Comparison of ENCODE assay signal across 26 cellular contexts in the genomic region with DNA sequence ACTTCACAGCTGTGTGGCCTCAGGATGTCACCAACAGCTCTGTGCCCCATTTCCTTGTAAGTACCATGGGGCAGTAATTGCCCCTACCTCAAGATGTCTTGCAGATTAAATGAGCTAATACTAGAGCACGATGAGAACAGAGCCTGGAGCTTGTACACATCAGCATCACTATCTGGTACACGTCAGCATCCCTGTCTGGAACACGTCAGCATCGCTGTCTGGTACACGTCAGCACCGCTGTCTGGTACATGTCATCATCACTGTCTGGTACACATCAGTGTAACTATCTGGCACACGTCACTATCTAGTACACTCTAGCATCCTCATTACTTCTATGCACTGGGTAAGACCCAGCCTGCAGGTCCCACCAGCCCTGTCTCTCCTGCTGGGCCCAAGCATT. TPM values are rescaled to one million over a fixed set of nuclear protein-coding genes. Genes with fewer than 3 reads are reported as not detected.
DNase-seq lines count a peak whose midpoint lies in the region; ATAC-seq, FAIRE-seq and TF ChIP-seq lines count a peak whose summit lies in the region.
"Had no signal": no experiment of that assay in that cellular context is flagged by ENCODE, and none has a peak within 500 bp of the region (broad histone marks: within the 10 kb centered on the region; RNA-seq: fewer than 3 reads in every experiment).

No MANE protein-coding gene starts in this region.

- H3K4me1 ChIP-seq in HepG2 (ENCODE audit: insufficient read depth, low read length) (no peaks in the 10 kb centered on the region), right lobe of liver (no peaks in the 10 kb centered on the region), adipocyte (ENCODE audit: control insufficient read depth, insufficient read depth, low read length) (no peaks in the 10 kb centered on the region), neuronal stem cell (ENCODE audit: control insufficient read depth in 2 of 2, insufficient read depth in 1 of 2, low read depth in 1 of 2, low read length in 2 of 2) (no peaks in the 10 kb centered on the region), PC-3 (ENCODE audit: insufficient read depth, low read length) (no peaks in the 10 kb centered on the region)
- H3K4me1 ChIP-seq: Caco-2 had no signal

- H3K9ac ChIP-seq in HepG2 (ENCODE audit: insufficient read depth, low read depth, low read length): no peak overlapping the region
- H3K9ac ChIP-seq in adipocyte (ENCODE audit: low read length): no peak overlapping the region
- H3K9ac ChIP-seq in neuronal stem cell (ENCODE audit: low read depth, low read length, poor library complexity): no peak overlapping the region
- H3K9ac ChIP-seq in PC-3 (ENCODE audit: low read length): no peak overlapping the region

- H3K4me2 ChIP-seq in HepG2 (ENCODE audit: low read depth, low read length): no peak overlapping the region
- H3K4me2 ChIP-seq in neuronal stem cell (ENCODE audit: insufficient read depth, low read length, poor library complexity, severe bottlenecking): no peak overlapping the region
- H3K4me2 ChIP-seq in PC-3 (ENCODE audit: low read length): no peak overlapping the region

- H3K79me2 ChIP-seq in HepG2 (ENCODE audit: insufficient read depth, low read length) (no peaks in the 10 kb centered on the region), PC-3 (ENCODE audit: low read length) (no peaks in the 10 kb centered on the region)

- no peak overlapping the region for H2BK15ac ChIP-seq in neuronal stem cell (ENCODE audit: low read length)

- no peak overlapping the region for H2AK5ac ChIP-seq in neuronal stem cell (ENCODE audit: low read depth, low read length)

- no peak overlapping the region for H3K18ac ChIP-seq in neuronal stem cell (ENCODE audit: low read length)

- TF ChIP-seq POLR2A in HepG2 (IDR thresholded peaks at IDR 0.05; ENCODE audit: insufficient read depth in 1 of 2, low read depth in 2 of 2, low read length in 2 of 2) (no peak), right lobe of liver (IDR thresholded peaks at IDR 0.05) (no peak)

- DNase-seq in HepG2 (ENCODE audit: low spot score) (no peak), right lobe of liver (no peak), adipocyte (ENCODE audit: low read depth) (peak; percentile 14), fibroblast of pulmonary artery (ENCODE audit: low read depth) (peak; percentile 44), neuronal stem cell (ENCODE audit: low spot score) (no peak), SHP77 (lab: John Stamatoyannopoulos, UW) (no peak), globus pallidus (ENCODE audit: low spot score) (no peak), PC-3 (no peak)
- DNase-seq: AML-193; Caco-2; CD4-positive, CD25-positive, alpha-beta regulatory T cell; DMS153; GOT3; NCI-H1417; NCI-H187; NCI-H2107; NCI-H510A treated with DMSO at 0.1 percent for 48 hours; NCI-H774; RPMI8226; SIG-M5 had no signal

- H2AFZ ChIP-seq in HepG2 (ENCODE audit: low read length) (no peak overlapping the region), neuronal stem cell (ENCODE audit: low read length) (no peak overlapping the region), PC-3 (ENCODE audit: low read length) (no peak overlapping the region)

- H3K36me3 ChIP-seq in HepG2 (replicated peaks in 1 of 2; ENCODE audit: control insufficient read depth in 1 of 2, insufficient read depth in 2 of 2, low read length in 2 of 2) (no peaks in the 10 kb centered on the region), right lobe of liver (no peaks in the 10 kb centered on the region), adipocyte (ENCODE audit: control insufficient read depth, insufficient read depth, low read length, severe bottlenecking) (no peaks in the 10 kb centered on the region), neuronal stem cell (replicated peaks in 1 of 2; ENCODE audit: control insufficient read depth in 2 of 2, insufficient read depth in 2 of 2, low read length in 2 of 2) (peaks cover 14 to 24% of the 10 kb centered on the region in 2 donors), PC-3 (ENCODE audit: low read depth, low read length) (no peaks in the 10 kb centered on the region)

- no TSS peak for BruUV-seq in HepG2 (replicated peaks; lab: Mats Ljungman, UMichigan)
- BruUV-seq in PC-3 (replicated peaks; lab: Mats Ljungman, UMichigan): no TSS peak

- no peaks in the 10 kb centered on the region for H3K9me2 ChIP-seq in PC-3 (replicated peaks; ENCODE audit: low read length)

- TF ChIP-seq CTCF in HepG2 (CRISPR knock-in tag; IDR thresholded peaks at IDR 0.05) (no peak), right lobe of liver (IDR thresholded peaks at IDR 0.05) (no peak), fibroblast of pulmonary artery (IDR thresholded peaks at IDR 0.05; ENCODE audit: low read length, missing control alignments) (no peak), PC-3 (conservative IDR thresholded peaks at IDR 0.05; ENCODE audit: low read depth, low read length) (no peak)

- H4K8ac ChIP-seq in neuronal stem cell (ENCODE audit: low read depth, low read length): no peak overlapping the region

- 0% methylated on average over 6 of the region's 7 CpGs for WGBS in HepG2 (ENCODE audit: low lambda C conversion rate)
- WGBS in right lobe of liver (ENCODE audit: insufficient coverage, low coverage, low lambda C conversion rate, missing lambda C conversion rate): 92% methylated on average over 4 of the region's 7 CpGs
- WGBS in neuronal stem cell (ENCODE audit: extremely low coverage in 2 of 2, insufficient read length in 2 of 2, insufficient replicate concordance in 1 of 2), 2 donors: no CpG with 5 or more reads among the region's 7 CpGs

- H4K20me1 ChIP-seq in HepG2 (ENCODE audit: insufficient read depth, low read length) (no peaks in the 10 kb centered on the region), PC-3 (ENCODE audit: low read length) (no peaks in the 10 kb centered on the region)

- intact Hi-C loops in HepG2 (cut with micrococcal nuclease; ENCODE audit: unreplicated experiment): no loop called here
- intact Hi-C loops in right lobe of liver (cut with DNase I): no loop called here
- intact Hi-C loops in PC-3 (cut with micrococcal nuclease): no loop called here

- POLR2A ChIA-PET in HepG2 (lab: Yijun Ruan, JAX): no interaction called here
- POLR2A ChIA-PET in PC-3 (lab: Charles Lee; ENCODE audit: unreplicated experiment): no interaction called here

- ATAC-seq in HepG2 (no peak), right lobe of liver (no peak), PC-3 (no peak)
- ATAC-seq: GM12878 had no signal

- no peaks in the 10 kb centered on the region for H3F3A ChIP-seq in PC-3 (ENCODE audit: low read length, unreplicated experiment)

- H2BK12ac ChIP-seq in neuronal stem cell (ENCODE audit: low read length): no peak overlapping the region

- no peak overlapping the region for H3K23ac ChIP-seq in neuronal stem cell (ENCODE audit: low read depth, low read length, poor library complexity)

- peaks cover 52 to 93% of the 10 kb centered on the region in 2 experiments for H3K27me3 ChIP-seq in HepG2 (ENCODE audit: control insufficient read depth in 1 of 2, insufficient read depth in 2 of 2, low read length in 2 of 2)
- no peaks in the 10 kb centered on the region for H3K27me3 ChIP-seq in right lobe of liver
- H3K27me3 ChIP-seq in adipocyte (replicated peaks; ENCODE audit: control insufficient read depth, insufficient read depth, low read length): peaks cover 30% of the 10 kb centered on the region
- no peaks in the 10 kb centered on the region for H3K27me3 ChIP-seq in neuronal stem cell (ENCODE audit: control insufficient read depth in 3 of 3, insufficient read depth in 3 of 3, low read depth in 1 of 3, low read length in 3 of 3)
- H3K27me3 ChIP-seq in PC-3 (ENCODE audit: low read length): no peaks in the 10 kb centered on the region

- H3K14ac ChIP-seq in neuronal stem cell (ENCODE audit: low read length): no peak overlapping the region

- peaks cover 4% of the 10 kb centered on the region for H3K79me1 ChIP-seq in neuronal stem cell (ENCODE audit: low read depth, low read length)

- TF ChIP-seq EP300 in HepG2 (IDR thresholded peaks at IDR 0.05; ENCODE audit: low read depth in 2 of 2, low read length in 2 of 2): no peak
- TF ChIP-seq EP300 in HepG2 (CRISPR knock-in tag; IDR thresholded peaks at IDR 0.05; ENCODE audit: borderline replicate concordance): no peak

- H2BK5ac ChIP-seq in neuronal stem cell (ENCODE audit: low read length): peak overlapping the region; percentile 1

- H3K4me3 ChIP-seq in HepG2 (replicated peaks in 1 of 3; ENCODE audit: insufficient read depth in 1 of 3, low read depth in 2 of 3, low read length in 3 of 3) (no peak overlapping the region), right lobe of liver (no peak overlapping the region), adipocyte (ENCODE audit: low read length) (no peak overlapping the region), fibroblast of pulmonary artery (replicated peaks; ENCODE audit: low read depth, low read length) (no peak overlapping the region), neuronal stem cell (ENCODE audit: low read length in 2 of 2) (peak overlapping the region in 1 of 2 donors; percentile 58), PC-3 (ENCODE audit: low read length) (no peak overlapping the region)
- H3K4me3 ChIP-seq: GM12878 had no signal

- in situ Hi-C loops in HepG2 (cut with HindIII; ENCODE audit: extremely low pct_ligation_motif_present, low pct_unique_long_range_greater_than_20kb): no loop called here

- no peak overlapping the region for H4K91ac ChIP-seq in neuronal stem cell (ENCODE audit: low read depth, low read length, poor library complexity)

- no peak overlapping the region for H2BK120ac ChIP-seq in neuronal stem cell (ENCODE audit: low read depth, low read length)

- FAIRE-seq in HepG2 (lab: Jason Lieb, UNC): no peak
- FAIRE-seq: GM12878, GM19239 had no signal

- CTCF ChIA-PET in HepG2 (lab: Yijun Ruan, JAX; ENCODE audit: low intra/inter-chr PET ratio, low total read pairs) (no interaction called here), PC-3 (lab: Charles Lee) (no interaction called here)

- H3K9me3 ChIP-seq in HepG2 (ENCODE audit: low read length) (no peaks in the 10 kb centered on the region), right lobe of liver (no peaks in the 10 kb centered on the region), adipocyte (ENCODE audit: control insufficient read depth, low read length) (no peaks in the 10 kb centered on the region), neuronal stem cell (replicated peaks in 1 of 2; ENCODE audit: control insufficient read depth in 2 of 2, insufficient read depth in 1 of 2, low read depth in 1 of 2, low read length in 2 of 2) (peaks cover 0 to 3% of the 10 kb centered on the region in 2 donors), PC-3 (ENCODE audit: low read length) (no peaks in the 10 kb centered on the region)
- H3K9me3 ChIP-seq: Caco-2 had no signal

- H3K27ac ChIP-seq in HepG2 (ENCODE audit: extremely low read length, insufficient read depth, low read length) (no peak overlapping the region), right lobe of liver (no peak overlapping the region), neuronal stem cell (replicated peaks; ENCODE audit: low read length) (no peak overlapping the region), PC-3 (ENCODE audit: low read length) (no peak overlapping the region)
- H3K27ac ChIP-seq: 22Rv1 had no signal

- no peak overlapping the region for H3K4ac ChIP-seq in neuronal stem cell (ENCODE audit: low read length)

- TF ChIP-seq RAD21 in HepG2 (CRISPR knock-in tag; IDR thresholded peaks at IDR 0.05): no peak

RNA-seq across cellular contexts. Expression of a gene that starts 37.2 kb away (rescaled TPM):
- total RNA-seq in HepG2 (2016; rRNA removed; fragmentation: Illumina TruSeq; extraction: Trizol): not detected in 2 replicates
- not detected in 2 replicates for total RNA-seq in HepG2 (2016; cell fraction: cytosol; rRNA removed; fragmentation: Illumina TruSeq; extraction: Trizol; ENCODE audit: low read depth)
- not detected in 2 replicates for total RNA-seq in HepG2 (2016; cell fraction: insoluble cytoplasmic fraction; rRNA removed; fragmentation: Illumina TruSeq; extraction: Trizol)
- total RNA-seq in HepG2 (2016; cell fraction: membrane; rRNA removed; fragmentation: Illumina TruSeq; extraction: Trizol): not detected in 2 replicates
- not detected in 2 replicates for total RNA-seq in HepG2 (2016; cell fraction: nucleus; rRNA removed; fragmentation: Illumina TruSeq; extraction: Trizol)
- polyA plus RNA-seq in HepG2 (2011; rRNA removed): 0.20 TPM in 1 of 2 replicates, not detected in the other
- polyA plus RNA-seq in HepG2 (2011; cell fraction: cytosol; rRNA removed): not detected in 2 replicates
- not detected in 2 replicates for polyA plus RNA-seq in HepG2 (2011; cell fraction: nucleus; rRNA removed)
- polyA plus RNA-seq in HepG2 (2012): not detected in 2 replicates
- not detected in 2 replicates for polyA plus RNA-seq in HepG2 (2016; cell fraction: cytosol; fragmentation: Illumina TruSeq; extraction: Trizol; ENCODE audit: low read depth)
- polyA plus RNA-seq in HepG2 (2016; cell fraction: insoluble cytoplasmic fraction; fragmentation: Illumina TruSeq; extraction: Trizol; ENCODE audit: low read depth): not detected in 2 replicates
- polyA plus RNA-seq in HepG2 (2016; cell fraction: membrane; fragmentation: Illumina TruSeq; extraction: Trizol; ENCODE audit: low read depth): not detected in 2 replicates
- not detected in 2 replicates for polyA plus RNA-seq in HepG2 (2016; cell fraction: nucleus; fragmentation: Illumina TruSeq; extraction: Trizol; ENCODE audit: insufficient read depth, low read depth)
- 0.30 TPM in 1 of 2 replicates, not detected in the other for polyA minus RNA-seq in HepG2 (2011; rRNA and poly(A)+ RNA removed; ENCODE audit: low replicate concordance)
- polyA minus RNA-seq in HepG2 (2011; cell fraction: cytosol; rRNA and poly(A)+ RNA removed): not detected in 2 replicates
- polyA minus RNA-seq in HepG2 (2011; cell fraction: nucleus; rRNA and poly(A)+ RNA removed): not detected in 2 replicates
- total RNA-seq in right lobe of liver: not detected
- polyA plus RNA-seq in neuronal stem cell (2013, experiment 1 of 2): 0.10 TPM
- polyA plus RNA-seq in neuronal stem cell (2013, experiment 2 of 2): not detected
- total RNA-seq in PC-3 (2014; rRNA removed): not detected in 2 replicates
- total RNA-seq: Caco-2; CD4-positive, CD25-positive, alpha-beta regulatory T cell; Daoy; GM12878; M059J; OCI-LY7 had no signal
- polyA plus RNA-seq: CD4-positive, CD25-positive, alpha-beta regulatory T cell; GM12878 had no signal

RNA-seq across cellular contexts. Expression of a gene that starts 46.1 kb away (rescaled TPM):
- total RNA-seq in HepG2 (2016; rRNA removed; fragmentation: Illumina TruSeq; extraction: Trizol): not detected in 2 replicates
- not detected in 2 replicates for total RNA-seq in HepG2 (2016; cell fraction: cytosol; rRNA removed; fragmentation: Illumina TruSeq; extraction: Trizol; ENCODE audit: low read depth)
- not detected in 2 replicates for total RNA-seq in HepG2 (2016; cell fraction: insoluble cytoplasmic fraction; rRNA removed; fragmentation: Illumina TruSeq; extraction: Trizol)
- total RNA-seq in HepG2 (2016; cell fraction: membrane; rRNA removed; fragmentation: Illumina TruSeq; extraction: Trizol): not detected in 2 replicates
- total RNA-seq in HepG2 (2016; cell fraction: nucleus; rRNA removed; fragmentation: Illumina TruSeq; extraction: Trizol): 0.13 TPM in 1 of 2 replicates, not detected in the other
- not detected in 2 replicates for polyA plus RNA-seq in HepG2 (2011; rRNA removed)
- not detected in 2 replicates for polyA plus RNA-seq in HepG2 (2011; cell fraction: cytosol; rRNA removed)
- 0.09 and 0.10 TPM in 2 replicates for polyA plus RNA-seq in HepG2 (2011; cell fraction: nucleus; rRNA removed)
- not detected in 2 replicates for polyA plus RNA-seq in HepG2 (2012)
- not detected in 2 replicates for polyA plus RNA-seq in HepG2 (2016; cell fraction: cytosol; fragmentation: Illumina TruSeq; extraction: Trizol; ENCODE audit: low read depth)
- polyA plus RNA-seq in HepG2 (2016; cell fraction: insoluble cytoplasmic fraction; fragmentation: Illumina TruSeq; extraction: Trizol; ENCODE audit: low read depth): not detected in 2 replicates
- polyA plus RNA-seq in HepG2 (2016; cell fraction: membrane; fragmentation: Illumina TruSeq; extraction: Trizol; ENCODE audit: low read depth): not detected in 2 replicates
- not detected in 2 replicates for polyA plus RNA-seq in HepG2 (2016; cell fraction: nucleus; fragmentation: Illumina TruSeq; extraction: Trizol; ENCODE audit: insufficient read depth, low read depth)
- polyA minus RNA-seq in HepG2 (2011; rRNA and poly(A)+ RNA removed; ENCODE audit: low replicate concordance): 0.10 TPM in 1 of 2 replicates, not detected in the other
- polyA minus RNA-seq in HepG2 (2011; cell fraction: cytosol; rRNA and poly(A)+ RNA removed): not detected in 2 replicates
- not detected in 2 replicates for polyA minus RNA-seq in HepG2 (2011; cell fraction: nucleus; rRNA and poly(A)+ RNA removed)
- not detected for total RNA-seq in right lobe of liver
- polyA plus RNA-seq in neuronal stem cell (2013, experiment 1 of 2): not detected
- not detected for polyA plus RNA-seq in neuronal stem cell (2013, experiment 2 of 2)
- not detected in 2 replicates for total RNA-seq in PC-3 (2014; rRNA removed)
- total RNA-seq: Caco-2; CD4-positive, CD25-positive, alpha-beta regulatory T cell; Daoy; GM12878; M059J; OCI-LY7 had no signal
- polyA plus RNA-seq: CD4-positive, CD25-positive, alpha-beta regulatory T cell; GM12878 had no signal

Comparison
In these comparisons a context has a peak if more than half of its experiments do, and no peak if none do; other contexts are left out.
1. DNase-seq: peak in adipocyte (single experiment) and fibroblast of pulmonary artery (single experiment); none in HepG2 (single experiment), right lobe of liver (0 of 3), neuronal stem cell (single experiment), SHP77 (0 of 2), globus pallidus (single experiment) and PC-3 (single experiment).